ENCODE assay signal across 13 cellular contexts in the genomic region with DNA sequence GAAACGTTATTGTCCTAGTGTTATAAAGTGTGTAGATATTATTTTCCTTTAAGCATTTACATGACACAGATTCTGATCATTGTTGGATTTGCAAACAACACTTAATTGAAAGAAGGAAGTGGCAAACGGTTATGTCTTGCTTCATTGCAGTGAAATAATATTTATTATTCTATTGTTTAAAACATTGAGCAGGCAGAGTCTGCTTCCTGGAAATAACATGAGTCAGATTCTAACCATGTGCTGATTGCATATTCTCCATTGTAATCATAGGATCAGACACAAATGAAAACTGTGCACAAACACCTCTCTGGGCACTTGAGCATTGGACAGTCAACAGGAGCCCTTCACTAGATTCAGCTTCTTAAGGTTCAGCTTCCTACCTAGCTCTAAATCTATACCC. TPM values are rescaled to one million over a fixed set of nuclear protein-coding genes. Genes with fewer than 3 reads are reported as not detected.
A peak's percentile ranks its signal among the peaks of the same experiment; 100 is the strongest.
DNase-seq lines count a peak whose midpoint lies in the region; ATAC-seq and TF ChIP-seq lines count a peak whose summit lies in the region.
"Had no signal": no experiment of that assay in that cellular context is flagged by ENCODE, and none has a peak within 500 bp of the region (broad histone marks: within the 10 kb centered on the region; RNA-seq: fewer than 3 reads in every experiment).

No MANE protein-coding gene starts in this region.

- DNase-seq in ELR (ENCODE audit: low read depth) = peak; percentile 80
- peak; percentile 34 for DNase-seq in NCI-H2029 treated with DMSO at 0.1 percent for 48 hours (lab: John Stamatoyannopoulos, UW)
- peak; percentile 76 to 91 for DNase-seq in dermis microvascular lymphatic vessel endothelial cell (ENCODE audit: low read depth in 2 of 2)
- peak; percentile 20 for DNase-seq in mesenchymal stem cell
- no peak for DNase-seq in type B pancreatic cell (ENCODE audit: extremely low spot score, unreplicated experiment)
- DNase-seq in globus pallidus (ENCODE audit: low spot score) = no peak
- DNase-seq in activated effector memory CD4-positive, alpha-beta T cell treated with anti-CD3 and anti-CD28 coated beads, Interleukin-2, amount 50 U/mL, for 16 hours = no peak
- DNase-seq: activated CD4-positive, alpha-beta T cell treated with anti-CD3 and anti-CD28 coated beads, Interleukin-2, amount 50 U/mL, for 1 hour; activated naive CD4-positive, alpha-beta T cell; NCI-H1048; NCI-H69; nephron progenitor cell had no signal

- no CpG with 5 or more reads among the region's 2 CpGs for whole genome bisulfite sequencing in mesenchymal stem cell

- no peak overlapping the region for H3K4ac ChIP-seq in mesenchymal stem cell (ENCODE audit: low read depth in 1 of 2, low read length in 2 of 2)

- no peak overlapping the region for H3K14ac ChIP-seq in mesenchymal stem cell (ENCODE audit: low read length in 2 of 2)

- H3K27ac Mint-ChIP-seq in type B pancreatic cell = no peak overlapping the region

- H3K4me1 ChIP-seq in mesenchymal stem cell (ENCODE audit: control insufficient read depth, insufficient read depth, low read depth, low read length) = peaks cover 1% of the 10 kb centered on the region

- no peak overlapping the region for H2BK120ac ChIP-seq in mesenchymal stem cell (ENCODE audit: low read depth, low read length)

- no peak overlapping the region for H2BK12ac ChIP-seq in mesenchymal stem cell (ENCODE audit: low read length in 2 of 2)

- H3K4me1 Mint-ChIP-seq in type B pancreatic cell (ENCODE audit: unreplicated experiment) = no peaks in the 10 kb centered on the region
- H3K4me1 Mint-ChIP-seq: nephron progenitor cell had no signal

- no peak for TF ChIP-seq CTCF in type B pancreatic cell (conservative IDR thresholded peaks at IDR 0.05)

- H3K9ac ChIP-seq in mesenchymal stem cell (ENCODE audit: low read length) = peak overlapping the region; percentile 17

- no peaks in the 10 kb centered on the region for H3K36me3 ChIP-seq in mesenchymal stem cell (ENCODE audit: control insufficient read depth in 1 of 2, insufficient read depth in 2 of 2, low read depth in 1 of 2, low read length in 2 of 2)

- no peak overlapping the region for H2BK5ac ChIP-seq in mesenchymal stem cell (ENCODE audit: low read depth, low read length, poor library complexity, severe bottlenecking)

- H3K23ac ChIP-seq in mesenchymal stem cell (ENCODE audit: low read length in 2 of 2) = no peak overlapping the region

- no peaks in the 10 kb centered on the region for H3K9me3 Mint-ChIP-seq in type B pancreatic cell
- H3K9me3 Mint-ChIP-seq: nephron progenitor cell had no signal

- H3K4me2 ChIP-seq in mesenchymal stem cell (ENCODE audit: low read length, poor library complexity, severe bottlenecking) = no peak overlapping the region

- no peak overlapping the region for H4K8ac ChIP-seq in mesenchymal stem cell (ENCODE audit: low read length)

- H3K4me3 ChIP-seq in mesenchymal stem cell (ENCODE audit: insufficient read depth in 1 of 2, low read depth in 1 of 2, low read length in 2 of 2) = no peak overlapping the region

- H3K27me3 ChIP-seq in mesenchymal stem cell (ENCODE audit: control insufficient read depth in 1 of 2, insufficient read depth in 1 of 2, low read length in 2 of 2) = no peaks in the 10 kb centered on the region

- no peak overlapping the region for H3K27ac ChIP-seq in mesenchymal stem cell (ENCODE audit: low read length, poor library complexity, severe bottlenecking)

- H4K91ac ChIP-seq in mesenchymal stem cell (ENCODE audit: low read length) = no peak overlapping the region

- H2BK15ac ChIP-seq in mesenchymal stem cell (ENCODE audit: low read depth, poor library complexity, severe bottlenecking) = no peak overlapping the region

- no peak for ATAC-seq in HG03571 (IDR thresholded peaks at IDR 0.05; ENCODE audit: unreplicated experiment)

- no peak overlapping the region for H2AFZ ChIP-seq in mesenchymal stem cell (ENCODE audit: low read depth, low read length)

- H3K27me3 Mint-ChIP-seq in type B pancreatic cell = no peaks in the 10 kb centered on the region

- no peak overlapping the region for H3K4me3 Mint-ChIP-seq in type B pancreatic cell
- H3K4me3 Mint-ChIP-seq: nephron progenitor cell had no signal

- no peak overlapping the region for H3K18ac ChIP-seq in mesenchymal stem cell (ENCODE audit: low read depth in 1 of 2, low read length in 2 of 2)

- no peaks in the 10 kb centered on the region for H3K36me3 Mint-ChIP-seq in type B pancreatic cell

- H3K9me3 ChIP-seq in mesenchymal stem cell (ENCODE audit: control insufficient read depth, low read length) = peaks cover 18% of the 10 kb centered on the region

- no peak overlapping the region for H2AK5ac ChIP-seq in mesenchymal stem cell (ENCODE audit: low read length, severe bottlenecking)

- H3K79me1 ChIP-seq in mesenchymal stem cell (replicated peaks; ENCODE audit: low read length, poor library complexity, severe bottlenecking) = no peaks in the 10 kb centered on the region

RNA-seq across cellular contexts. Expression of gene USP25, which starts 46.8 kb away (rescaled TPM):
- total RNA-seq in dermis microvascular lymphatic vessel endothelial cell = 50.2 and 56.6 TPM in 2 replicates
- polyA plus RNA-seq in mesenchymal stem cell (2013, experiment 1 of 2) = 24.1 TPM
- 25.0 TPM for polyA plus RNA-seq in mesenchymal stem cell (2013, experiment 2 of 2)
- total RNA-seq in type B pancreatic cell (ENCODE audit: low replicate concordance) = 49.9 and 52.0 TPM in 2 replicates

Comparison
In these comparisons a context has a peak if more than half of its experiments do, and no peak if none do; other contexts are left out.
1. DNase-seq: peak in ELR (single experiment), NCI-H2029 treated with DMSO at 0.1 percent for 48 hours (single experiment), dermis microvascular lymphatic vessel endothelial cell (2 of 2) and mesenchymal stem cell (single experiment); none in type B pancreatic cell (single experiment), globus pallidus (single experiment) and activated effector memory CD4-positive, alpha-beta T cell treated with anti-CD3 and anti-CD28 coated beads, Interleukin-2, amount 50 U/mL, for 16 hours (single experiment).